ENCODE assay signal across 8 cellular contexts in the genomic region with DNA sequence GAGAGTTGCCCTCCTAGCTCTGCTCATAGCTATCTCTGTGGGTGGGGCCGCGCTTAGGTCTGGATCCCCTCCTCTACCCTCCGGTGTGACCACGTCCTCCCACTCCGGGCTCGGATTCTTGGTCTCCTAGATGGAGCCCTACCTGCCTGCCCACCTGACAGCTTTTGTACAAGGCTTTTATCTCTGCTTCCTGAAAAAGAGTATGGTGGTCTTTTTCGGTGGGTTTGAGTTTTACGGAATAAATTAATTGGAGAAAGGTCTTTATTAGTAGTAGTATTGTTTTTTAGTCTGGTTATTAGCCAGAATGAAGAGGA. TPM values are rescaled to one million over a fixed set of nuclear protein-coding genes. Genes with fewer than 3 reads are reported as not detected.
DNase-seq lines count a peak whose midpoint lies in the region; FAIRE-seq and TF ChIP-seq lines count a peak whose summit lies in the region.

No MANE protein-coding gene starts in this region.

- FAIRE-seq in bronchial epithelial cell (lab: Jason Lieb, UNC) = no peak

- H3K18ac ChIP-seq in mesendoderm (ENCODE audit: low read length) = no peak overlapping the region

- intact Hi-C loops in uterus (cut with DNase I; ENCODE audit: low total_unique reads) = no loop called here

- no peak overlapping the region for H4K5ac ChIP-seq in mesendoderm (ENCODE audit: low read length)

- H2AK5ac ChIP-seq in mesendoderm (ENCODE audit: low read length) = no peak overlapping the region

- H3K23ac ChIP-seq in mesendoderm (ENCODE audit: low read length) = no peak overlapping the region

- peaks cover 2% of the 10 kb centered on the region for H3K79me1 ChIP-seq in mesendoderm (ENCODE audit: low read length)

- H3K56ac ChIP-seq in mesendoderm (ENCODE audit: low read length) = peak overlapping the region; percentile 96

- no peak overlapping the region for H3K4ac ChIP-seq in mesendoderm (ENCODE audit: low read depth, low read length)

- H3K27me3 ChIP-seq in bronchial epithelial cell (ENCODE audit: control insufficient read depth, insufficient read depth, low read length) (no peaks in the 10 kb centered on the region), mesendoderm (ENCODE audit: insufficient read depth, low read length, poor library complexity) (no peaks in the 10 kb centered on the region), uterus (no peaks in the 10 kb centered on the region)

- H3K27ac ChIP-seq in mesendoderm (ENCODE audit: low read depth, low read length) = peak overlapping the region; percentile 90
- H3K27ac ChIP-seq in uterus = peak overlapping the region; percentile 88

- H3K36me3 ChIP-seq in bronchial epithelial cell (ENCODE audit: control insufficient read depth, insufficient read depth, low read length) = no peaks in the 10 kb centered on the region
- no peaks in the 10 kb centered on the region for H3K36me3 ChIP-seq in mesendoderm (ENCODE audit: control insufficient read depth, insufficient read depth, low read length)
- no peaks in the 10 kb centered on the region for H3K36me3 ChIP-seq in uterus

- peak overlapping the region; percentile 69 for H3K4me2 ChIP-seq in mesendoderm (ENCODE audit: low read length)

- WGBS in mesendoderm (ENCODE audit: extremely low coverage, insufficient coverage, low lambda C conversion rate) = no CpG with 5 or more reads among the region's 8 CpGs

- no peak overlapping the region for H4K8ac ChIP-seq in mesendoderm (ENCODE audit: low read depth, low read length)

- peak overlapping the region; percentile 96 for H3K4me3 ChIP-seq in bronchial epithelial cell (ENCODE audit: low read depth, low read length)
- H3K4me3 ChIP-seq in mesendoderm (ENCODE audit: low read length) = peak overlapping the region; percentile 86
- peak overlapping the region; percentile 63 to 96 for H3K4me3 ChIP-seq in uterus

- H2BK5ac ChIP-seq in mesendoderm (ENCODE audit: low read length) = no peak overlapping the region

- peak overlapping the region; percentile 89 for H3K9ac ChIP-seq in mesendoderm (ENCODE audit: low read length)

- peaks cover 6% of the 10 kb centered on the region for H3K79me2 ChIP-seq in mesendoderm (ENCODE audit: control insufficient read depth, insufficient read depth, low read length)

- TF ChIP-seq POLR2A in uterus (IDR thresholded peaks at IDR 0.05) = no peak

- DNase-seq in stimulated activated CD4-positive, alpha-beta T cell treated with anti-CD3 and anti-CD28 coated beads, Interleukin-1b, Interleukin-23, amount 100 ng/mL, for 48 hours = peak; percentile 64
- no peak for DNase-seq in stimulated activated CD4-positive, alpha-beta T cell treated with anti-CD3 and anti-CD28 coated beads, Interleukin-12 subunit alpha, Interleukin-12 subunit beta, amount 100 ng/mL, for 4 hours
- DNase-seq in NCI-H1105 treated with DMSO at 0.1 percent for 48 hours (lab: John Stamatoyannopoulos, UW) (peak; percentile 60), bronchial epithelial cell (ENCODE audit: low read depth) (peak; percentile 28), mesendoderm (no peak), uterus (peak in 1 of 2 donors; percentile 29), NCI-H2107 (lab: John Stamatoyannopoulos, UW) (no peak), putamen (ENCODE audit: low spot score) (no peak)

- H3K9me3 ChIP-seq in uterus = no peaks in the 10 kb centered on the region

- TF ChIP-seq CTCF in bronchial epithelial cell (IDR thresholded peaks at IDR 0.05; ENCODE audit: insufficient read depth, low read length, severe bottlenecking) (no peak), uterus (IDR thresholded peaks at IDR 0.05) (no peak)

- no peak overlapping the region for H2BK15ac ChIP-seq in mesendoderm (replicated peaks; ENCODE audit: low read depth)

- peaks cover 3% of the 10 kb centered on the region for H3K4me1 ChIP-seq in mesendoderm (ENCODE audit: control insufficient read depth, low read depth, low read length)
- peaks cover 0 to 5% of the 10 kb centered on the region in 2 donors for H3K4me1 ChIP-seq in uterus

- H2BK120ac ChIP-seq in mesendoderm (ENCODE audit: low read depth, low read length) = no peak overlapping the region

RNA-seq across cellular contexts. Expression of gene SMAP1, which starts 0.8 kb away (rescaled TPM):
- total RNA-seq in bronchial epithelial cell = 12.4 and 19.2 TPM in 2 replicates
- 33.4 TPM for polyA plus RNA-seq in mesendoderm (2013, experiment 1 of 2)
- 35.1 TPM for polyA plus RNA-seq in mesendoderm (2013, experiment 2 of 2)
- total RNA-seq in uterus = 10 to 100 TPM; 14.1 to 27.4 (median 22.7) TPM

Comparison
In these comparisons a context has a peak if more than half of its experiments do, and no peak if none do; other contexts are left out.
1. DNase-seq: peak in stimulated activated CD4-positive, alpha-beta T cell treated with anti-CD3 and anti-CD28 coated beads, Interleukin-1b, Interleukin-23, amount 100 ng/mL, for 48 hours (single experiment), NCI-H1105 treated with DMSO at 0.1 percent for 48 hours (single experiment) and bronchial epithelial cell (single experiment); none in stimulated activated CD4-positive, alpha-beta T cell treated with anti-CD3 and anti-CD28 coated beads, Interleukin-12 subunit alpha, Interleukin-12 subunit beta, amount 100 ng/mL, for 4 hours (single experiment), mesendoderm (single experiment), NCI-H2107 (single experiment) and putamen (single experiment).
2. Peak in every context shown above with its lines, with median percentiles within 50 percentile points of each other: H3K4me3 ChIP-seq.